Comparison of ENCODE assay signal across 16 cellular contexts in the genomic region with DNA sequence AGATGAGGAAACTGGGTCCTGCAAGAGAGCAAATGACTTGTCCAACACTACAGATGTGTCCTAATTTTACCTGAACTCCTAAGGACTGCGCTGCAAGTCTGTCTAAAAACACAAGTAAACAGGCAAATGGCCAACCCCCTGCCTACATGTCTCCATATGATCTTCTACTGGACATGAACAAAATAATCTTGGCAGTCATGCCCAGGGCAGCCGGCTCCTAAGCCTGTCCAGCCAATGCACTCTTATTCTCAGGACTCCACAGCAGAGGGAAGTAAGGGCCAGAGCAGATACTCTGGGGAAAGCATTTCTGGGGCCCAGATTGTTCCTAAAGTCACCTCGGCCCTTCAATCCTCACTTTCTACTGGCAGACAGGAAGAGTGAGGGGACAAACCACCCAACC. TPM values are rescaled to one million over a fixed set of nuclear protein-coding genes. Genes with fewer than 3 reads are reported as not detected.
DNase-seq lines count a peak whose midpoint lies in the region; TF ChIP-seq lines count a peak whose summit lies in the region.
"Had no signal": no experiment of that assay in that cellular context is flagged by ENCODE, and none has a peak within 500 bp of the region (broad histone marks: within the 10 kb centered on the region; RNA-seq: fewer than 3 reads in every experiment).

No MANE protein-coding gene starts in this region.

- no peak overlapping the region for H3K4me2 ChIP-seq in smooth muscle cell

- H3K4me3 Mint-ChIP-seq in endothelial cell (ENCODE audit: unreplicated experiment) = no peak overlapping the region
- no peak overlapping the region for H3K4me3 Mint-ChIP-seq in activated CD4-positive, alpha-beta T cell treated with anti-CD3 and anti-CD28 coated beads, Interleukin-2, amount 10 ng/mL, durations not matched to agents 24 days and 14 days
- H3K4me3 Mint-ChIP-seq: CD4-positive, alpha-beta T cell; HFFc6 had no signal

- no peaks in the 10 kb centered on the region for H3K36me3 ChIP-seq in stomach
- H3K36me3 ChIP-seq in smooth muscle cell (ENCODE audit: low read depth) = no peaks in the 10 kb centered on the region

- DNase-seq in activated effector memory CD4-positive, alpha-beta T cell treated with anti-CD3 and anti-CD28 coated beads, Interleukin-2, amount 50 U/mL, for 16 hours = peak; percentile 28
- no peak for DNase-seq in activated effector memory CD4-positive, alpha-beta T cell treated with Interleukin-2 at 50 U/mL for 16 hours
- DNase-seq in G401 (ENCODE audit: low spot score) = peak; percentile 52
- no peak for DNase-seq in endothelial cell (ENCODE audit: low spot score)
- DNase-seq in stomach = no peak
- DNase-seq in smooth muscle cell (lab: John Stamatoyannopoulos, UW; ENCODE audit: unreplicated experiment) = no peak
- no peak for DNase-seq in activated CD4-positive, alpha-beta T cell treated with anti-CD3 and anti-CD28 coated beads, Interleukin-2, amount 10 ng/mL, durations not matched to agents 24 days and 14 days
- DNase-seq: 8988T; AML-193; C1 segment of cervical spinal cord; CD4-positive, alpha-beta T cell; DMS79; GOT3; HCEC 1CT; HFFc6 had no signal

- H3F3A ChIP-seq in smooth muscle cell (ENCODE audit: low read depth) = no peaks in the 10 kb centered on the region

- no peak for TF ChIP-seq POLR2A in stomach (IDR thresholded peaks at IDR 0.05)

- H3K4me1 Mint-ChIP-seq in endothelial cell (ENCODE audit: unreplicated experiment) = peaks cover 25% of the 10 kb centered on the region
- peaks cover 7% of the 10 kb centered on the region for H3K4me1 Mint-ChIP-seq in activated CD4-positive, alpha-beta T cell treated with anti-CD3 and anti-CD28 coated beads, Interleukin-2, amount 10 ng/mL, durations not matched to agents 24 days and 14 days

- no peaks in the 10 kb centered on the region for H4K20me1 ChIP-seq in smooth muscle cell (ENCODE audit: low read depth)

- 90 to 96% (median 94%) methylated on average over 3 of the region's 3 CpGs for WGBS in stomach, 5 donors
- WGBS in smooth muscle cell (ENCODE audit: low lambda C conversion rate) = 97% methylated on average over 3 of the region's 3 CpGs

- no peak for TF ChIP-seq CTCF in endothelial cell (IDR thresholded peaks at IDR 0.05; ENCODE audit: unreplicated experiment)
- TF ChIP-seq CTCF in stomach (IDR thresholded peaks at IDR 0.05) = no peak
- no peak for TF ChIP-seq CTCF in smooth muscle cell (IDR thresholded peaks at IDR 0.05; ENCODE audit: borderline replicate concordance, insufficient read depth, poor library complexity, severe bottlenecking)

- no peak overlapping the region for H3K9ac ChIP-seq in smooth muscle cell (ENCODE audit: low read depth)

- H3K27me3 Mint-ChIP-seq in endothelial cell (ENCODE audit: unreplicated experiment) = peaks cover 3% of the 10 kb centered on the region
- H3K27me3 Mint-ChIP-seq in activated CD4-positive, alpha-beta T cell treated with anti-CD3 and anti-CD28 coated beads, Interleukin-2, amount 10 ng/mL, durations not matched to agents 24 days and 14 days = no peaks in the 10 kb centered on the region
- H3K27me3 Mint-ChIP-seq: CD4-positive, alpha-beta T cell had no signal

- H3K27me3 ChIP-seq in stomach = no peaks in the 10 kb centered on the region
- no peaks in the 10 kb centered on the region for H3K27me3 ChIP-seq in smooth muscle cell (ENCODE audit: low read depth)

- no peak overlapping the region for H3K4me3 ChIP-seq in stomach
- H3K4me3 ChIP-seq in smooth muscle cell = no peak overlapping the region

- H3K27ac ChIP-seq in stomach = no peak overlapping the region
- no peak overlapping the region for H3K27ac ChIP-seq in smooth muscle cell (ENCODE audit: low read depth)

- H3K79me2 ChIP-seq in smooth muscle cell (ENCODE audit: low read depth) = no peaks in the 10 kb centered on the region

- in situ Hi-C loops in G401 (cut with HindIII; ENCODE audit: low sequenced_read_pairs) = no loop called here

- H2AFZ ChIP-seq in smooth muscle cell (ENCODE audit: low read depth) = no peak overlapping the region

- H3K27ac Mint-ChIP-seq in endothelial cell (ENCODE audit: unreplicated experiment) = peak overlapping the region; percentile 18
- no peak overlapping the region for H3K27ac Mint-ChIP-seq in activated CD4-positive, alpha-beta T cell treated with anti-CD3 and anti-CD28 coated beads, Interleukin-2, amount 10 ng/mL, durations not matched to agents 24 days and 14 days
- H3K27ac Mint-ChIP-seq: CD4-positive, alpha-beta T cell; HFFc6 had no signal

- TF ChIP-seq EP300 in stomach (IDR thresholded peaks at IDR 0.05) = no peak

- H3K9me3 ChIP-seq in stomach = no peaks in the 10 kb centered on the region
- no peaks in the 10 kb centered on the region for H3K9me3 ChIP-seq in smooth muscle cell (replicated peaks; ENCODE audit: low read depth)

- H3K36me3 Mint-ChIP-seq in endothelial cell (ENCODE audit: low read depth, unreplicated experiment) = no peaks in the 10 kb centered on the region
- H3K36me3 Mint-ChIP-seq in activated CD4-positive, alpha-beta T cell treated with anti-CD3 and anti-CD28 coated beads, Interleukin-2, amount 10 ng/mL, durations not matched to agents 24 days and 14 days (ENCODE audit: low read depth) = no peaks in the 10 kb centered on the region

- H3K9me3 Mint-ChIP-seq in endothelial cell (ENCODE audit: unreplicated experiment) = no peaks in the 10 kb centered on the region
- no peaks in the 10 kb centered on the region for H3K9me3 Mint-ChIP-seq in activated CD4-positive, alpha-beta T cell treated with anti-CD3 and anti-CD28 coated beads, Interleukin-2, amount 10 ng/mL, durations not matched to agents 24 days and 14 days
- H3K9me3 Mint-ChIP-seq: CD4-positive, alpha-beta T cell; HFFc6 had no signal

- H3K4me1 ChIP-seq in stomach (peaks cover 6 to 10% (median 7%) of the 10 kb centered on the region in 4 donors), smooth muscle cell (ENCODE audit: low read depth) (no peaks in the 10 kb centered on the region)

- intact Hi-C loops in stomach (cut with DNase I; ENCODE audit: low total_unique reads) = no loop called here
- intact Hi-C loops in activated CD4-positive, alpha-beta T cell treated with anti-CD3 and anti-CD28 coated beads, Interleukin-2, amount 10 ng/mL, durations not matched to agents 24 days and 14 days (cut with micrococcal nuclease) = no loop called here

RNA-seq across cellular contexts. Expression of a gene that starts 10.3 kb away (rescaled TPM):
- 0.17 and 0.68 TPM in 2 replicates for total RNA-seq in G401 (2014; rRNA removed; shearing (Covaris generic))
- 2.1 TPM for total RNA-seq in endothelial cell (ENCODE audit: unreplicated experiment)
- 1 to 10 TPM in 3 of 5 donors, under 1 TPM in 1, not detected in 1; 0.29 to 5.3 (median 1.2) TPM for total RNA-seq in stomach
- 1 to 10 TPM in 1 of 3 donors, under 1 TPM in 2; 0.62 to 1.9 (median 0.76) TPM for polyA plus RNA-seq in stomach
- 1.3 and 1.8 TPM in 2 replicates for total RNA-seq in smooth muscle cell
- 0.69 and 3.0 TPM in 2 replicates for polyA plus RNA-seq in smooth muscle cell
- total RNA-seq in activated CD4-positive, alpha-beta T cell treated with anti-CD3 and anti-CD28 coated beads, Interleukin-2, amount 10 ng/mL, durations not matched to agents 24 days and 14 days = 1.7 TPM in 2 replicates
- total RNA-seq: HT1080 had no signal

Comparison
In these comparisons a context has a peak if more than half of its experiments do, and no peak if none do; other contexts are left out.
1. DNase-seq: peak in activated effector memory CD4-positive, alpha-beta T cell treated with anti-CD3 and anti-CD28 coated beads, Interleukin-2, amount 50 U/mL, for 16 hours (single experiment) and G401 (single experiment); none in activated effector memory CD4-positive, alpha-beta T cell treated with Interleukin-2 at 50 U/mL for 16 hours (single experiment), endothelial cell (single experiment), stomach (single experiment), smooth muscle cell (single experiment) and activated CD4-positive, alpha-beta T cell treated with anti-CD3 and anti-CD28 coated beads, Interleukin-2, amount 10 ng/mL, durations not matched to agents 24 days and 14 days (single experiment).